29 cellular contexts compared by ENCODE assay signal in the genomic region with DNA sequence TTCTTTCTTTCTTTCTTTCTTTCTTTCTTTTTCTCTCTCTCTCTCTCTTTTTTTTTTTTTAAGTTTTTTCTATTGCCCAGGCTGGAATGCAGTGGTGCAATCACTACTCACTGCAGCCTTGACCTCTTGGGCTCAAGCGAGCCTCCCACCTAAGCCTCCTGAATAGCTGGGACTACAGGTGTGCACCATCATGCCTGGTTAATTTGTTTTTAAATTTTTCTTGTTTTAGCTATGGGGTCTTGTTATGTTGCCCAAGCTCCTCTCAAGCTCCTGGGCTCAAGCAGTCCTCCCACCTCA.
"Had no signal": no experiment of that assay in that cellular context is flagged by ENCODE, and none has a peak within 500 bp of the region (broad histone marks: within the 10 kb centered on the region; RNA-seq: fewer than 3 reads in every experiment).

No MANE protein-coding gene starts in this region.

- H3K27ac ChIP-seq: colonic mucosa, coronary artery, dorsolateral prefrontal cortex, epithelial cell of prostate, esophagus muscularis mucosa, esophagus squamous epithelium, foreskin keratinocyte, gastrocnemius medialis, gastroesophageal sphincter, heart left ventricle, heart right ventricle had no signal

- H3K4me3 ChIP-seq: colonic mucosa, coronary artery, dorsolateral prefrontal cortex, esophagus muscularis mucosa, esophagus squamous epithelium, gastrocnemius medialis, gastroesophageal sphincter, heart left ventricle, heart right ventricle had no signal

- H3K4me1 Mint-ChIP-seq: endodermal cell had no signal

- H3K27ac Mint-ChIP-seq: dendritic cell treated with granulocyte-macrophage colony-stimulating factor and Interleukin-4, amounts not matched to agents 40 ng/mL and 50 ng/mL, for 4 days; effector memory CD8-positive, alpha-beta T cell; endodermal cell had no signal

- H3K36me3 ChIP-seq: colonic mucosa, esophagus muscularis mucosa, esophagus squamous epithelium, gastrocnemius medialis, gastroesophageal sphincter, heart left ventricle, heart right ventricle had no signal

- DNase-seq: colonic mucosa; cortex of kidney; dermis blood vessel endothelial cell; dorsolateral prefrontal cortex; effector CD4-positive, alpha-beta T cell; effector CD8-positive, alpha-beta T cell; effector memory CD4-positive, alpha-beta T cell; effector memory CD8-positive, alpha-beta T cell; endodermal cell; erythroblast; esophagus squamous epithelium; foreskin fibroblast; foreskin keratinocyte; foreskin melanocyte; gastrocnemius medialis; glutamatergic neuron; head of caudate nucleus; heart left ventricle; heart right ventricle had no signal

- H3K4me3 Mint-ChIP-seq: dendritic cell treated with granulocyte-macrophage colony-stimulating factor and Interleukin-4, amounts not matched to agents 40 ng/mL and 50 ng/mL, for 4 days; effector memory CD8-positive, alpha-beta T cell; endodermal cell had no signal

- H3K9me3 ChIP-seq: colonic mucosa, esophagus muscularis mucosa, esophagus squamous epithelium, gastrocnemius medialis, gastroesophageal sphincter, heart left ventricle, heart right ventricle had no signal

- H3K27me3 Mint-ChIP-seq: dendritic cell treated with granulocyte-macrophage colony-stimulating factor and Interleukin-4, amounts not matched to agents 40 ng/mL and 50 ng/mL, for 4 days had no signal

- H3K4me1 ChIP-seq: colonic mucosa, esophagus muscularis mucosa, esophagus squamous epithelium, foreskin keratinocyte, gastrocnemius medialis, gastroesophageal sphincter, heart left ventricle, heart right ventricle had no signal

- FAIRE-seq: colon, endometrium, endothelial cell of umbilical vein, frontal cortex had no signal

- H3K27me3 ChIP-seq: colonic mucosa, esophagus muscularis mucosa, esophagus squamous epithelium, foreskin keratinocyte, gastrocnemius medialis, gastroesophageal sphincter, heart left ventricle had no signal

- ATAC-seq: effector memory CD8-positive, alpha-beta T cell; esophagus mucosa; foreskin keratinocyte; gastrocnemius medialis; gastroesophageal sphincter; heart left ventricle; heart right ventricle had no signal

- H3K9me3 Mint-ChIP-seq: dendritic cell treated with granulocyte-macrophage colony-stimulating factor and Interleukin-4, amounts not matched to agents 40 ng/mL and 50 ng/mL, for 4 days; effector memory CD8-positive, alpha-beta T cell had no signal
